In the genomic region with DNA sequence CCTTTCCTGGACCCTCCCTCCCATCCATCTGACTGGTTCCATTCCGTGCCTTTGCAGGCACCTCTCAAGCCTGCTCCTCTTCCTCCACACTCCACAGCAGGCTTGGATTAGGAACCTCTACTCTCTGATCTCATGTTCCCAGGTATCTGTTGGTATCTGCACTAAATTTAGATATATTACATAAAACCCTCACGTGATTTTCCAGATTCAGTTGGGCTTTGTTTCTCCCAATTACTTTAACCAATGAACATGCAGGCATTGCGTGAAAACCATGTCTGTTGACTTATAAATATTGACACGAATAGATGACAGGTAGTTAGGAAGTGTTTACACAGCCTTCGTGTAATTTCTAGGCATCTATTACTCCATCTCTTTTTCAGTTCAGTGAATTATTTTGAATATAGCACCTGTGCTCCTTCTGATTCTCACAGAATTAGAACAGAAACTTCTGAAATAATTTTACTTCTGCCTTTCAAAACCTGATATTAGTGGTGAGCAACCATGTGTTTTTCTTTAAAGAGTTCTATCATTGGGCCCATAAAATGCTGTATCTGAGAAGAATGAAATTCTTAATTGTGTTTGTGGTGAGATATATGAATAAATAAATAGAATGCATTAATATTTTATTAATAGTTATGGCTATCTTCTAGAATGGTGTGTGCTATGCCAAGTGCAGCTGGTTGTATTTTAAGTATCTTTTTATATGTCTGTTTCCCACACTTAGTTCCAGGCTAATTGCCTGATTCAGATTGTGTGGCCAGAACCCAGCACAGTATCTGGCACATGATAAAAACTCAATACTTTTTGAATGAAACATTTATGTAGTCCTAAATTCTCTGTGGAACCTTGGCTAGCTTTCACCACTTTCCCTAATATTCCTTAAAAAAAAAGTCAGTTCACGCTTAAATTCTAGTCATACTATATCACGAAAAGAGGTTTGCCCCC, we compare ENCODE assay signal across 20 cellular contexts.
A peak's percentile ranks its signal among the peaks of the same experiment; 100 is the strongest.
DNase-seq lines count a peak whose midpoint lies in the region; ATAC-seq and TF ChIP-seq lines count a peak whose summit lies in the region.
"Had no signal": no experiment of that assay in that cellular context is flagged by ENCODE, and none has a peak within 500 bp of the region (broad histone marks: within the 10 kb centered on the region; RNA-seq: fewer than 3 reads in every experiment).

No MANE protein-coding gene starts in this region.

- H3K18ac ChIP-seq in H9 (ENCODE audit: insufficient read length, low read depth, low read length), result no peak overlapping the region

- H3K9me3 Mint-ChIP-seq in H9, result peaks cover 0 to 2% of the 10 kb centered on the region in 2 experiments; a peak in 3 of 5 replicates
- H3K9me3 Mint-ChIP-seq in activated CD4-positive, alpha-beta T cell treated with anti-CD3 and anti-CD28 coated beads, Interleukin-2, amount 10 ng/mL, durations not matched to agents 24 days and 14 days, result peaks cover 10% of the 10 kb centered on the region

- H3K9me3 ChIP-seq in H9 (ENCODE audit: control insufficient read depth, low read depth, low read length) (no peaks in the 10 kb centered on the region), heart right ventricle (peaks cover 0 to 9% (median 0%) of the 10 kb centered on the region in 11 donors), gastroesophageal sphincter (no peaks in the 10 kb centered on the region)

- H4K8ac ChIP-seq in H9 (replicated peaks; ENCODE audit: insufficient read length, low read depth, low read length), result no peak overlapping the region

- TF ChIP-seq POLR2A in gastroesophageal sphincter (IDR thresholded peaks at IDR 0.05), result no peak

- H3K79me2 ChIP-seq in H9 (ENCODE audit: insufficient read depth, low read length), result no peaks in the 10 kb centered on the region

- no peak overlapping the region for H3K56ac ChIP-seq in H9 (ENCODE audit: insufficient read length, low read depth, low read length)

- no peak overlapping the region for H2BK120ac ChIP-seq in H9 (ENCODE audit: low read depth, low read length, poor library complexity, severe bottlenecking)

- no peaks in the 10 kb centered on the region; a peak in 1 of 7 replicates for H3K36me3 Mint-ChIP-seq in H9 (ENCODE audit: insufficient read depth in 1 of 3, low read depth in 3 of 3)
- no peaks in the 10 kb centered on the region for H3K36me3 Mint-ChIP-seq in activated CD4-positive, alpha-beta T cell treated with anti-CD3 and anti-CD28 coated beads, Interleukin-2, amount 10 ng/mL, durations not matched to agents 24 days and 14 days (ENCODE audit: low read depth)
- H3K36me3 Mint-ChIP-seq: activated CD4-positive, alpha-beta memory T cell treated with anti-CD3 and anti-CD28 coated beads for 36 hours; naive thymus-derived CD4-positive, alpha-beta T cell had no signal

- H3K4me1 Mint-ChIP-seq in H9, result no peaks in the 10 kb centered on the region
- no peaks in the 10 kb centered on the region for H3K4me1 Mint-ChIP-seq in activated CD4-positive, alpha-beta T cell treated with anti-CD3 and anti-CD28 coated beads, Interleukin-2, amount 10 ng/mL, durations not matched to agents 24 days and 14 days
- H3K4me1 Mint-ChIP-seq: naive thymus-derived CD4-positive, alpha-beta T cell had no signal

- H3K4me2 ChIP-seq in H9 (ENCODE audit: insufficient read depth, insufficient read length, low read length), result no peak overlapping the region
- H3K4me2 ChIP-seq: smooth muscle cell had no signal

- no peak overlapping the region for H3K4me3 ChIP-seq in heart right ventricle
- H3K4me3 ChIP-seq in gastroesophageal sphincter, result no peak overlapping the region
- H3K4me3 ChIP-seq: smooth muscle cell had no signal

- DNase-seq in COR-L47 (lab: John Stamatoyannopoulos, UW) (peak; percentile 82), H9 (no peak), NCI-H774 (lab: John Stamatoyannopoulos, UW) (peak; percentile 55), heart right ventricle (no peak), SK-N-DZ (ENCODE audit: low spot score) (no peak)
- DNase-seq in activated CD4-positive, alpha-beta T cell treated with anti-CD3 and anti-CD28 coated beads, Interleukin-2, amount 10 ng/mL, durations not matched to agents 24 days and 14 days, result no peak
- DNase-seq in activated CD4-positive, alpha-beta T cell treated with anti-CD3 and anti-CD28 coated beads, Interleukin-2, amount 50 U/mL, for 48 hours, result no peak
- DNase-seq: activated CD4-positive, alpha-beta memory T cell treated with anti-CD3 and anti-CD28 coated beads for 36 hours; activated CD4-positive, CD25-positive, alpha-beta regulatory T cell; DMS79 treated with DMSO at 0.1 percent for 48 hours; left colon; naive thymus-derived CD4-positive, alpha-beta T cell; NCI-H1105 treated with DMSO at 0.1 percent for 48 hours; NCI-H2107; NCI-H510A; occipital lobe; T1000 had no signal

- no peak overlapping the region for H3K14ac ChIP-seq in H9 (ENCODE audit: insufficient read depth, low read length)

- H3K27me3 ChIP-seq in H9 (ENCODE audit: insufficient read depth, low read length), result no peaks in the 10 kb centered on the region
- H3K27me3 ChIP-seq in heart right ventricle, result no peaks in the 10 kb centered on the region
- H3K27me3 ChIP-seq in gastroesophageal sphincter, result no peaks in the 10 kb centered on the region

- H3T11ph ChIP-seq in H9 (ENCODE audit: low read length), result no peak overlapping the region

- no peak overlapping the region for H2BK5ac ChIP-seq in H9 (ENCODE audit: insufficient read length, low read length)

- WGBS in H9 (ENCODE audit: extremely low coverage, insufficient read length, low lambda C conversion rate), result no CpG with 5 or more reads among the region's 7 CpGs
- 75 to 81% methylated on average over 7 of the region's 7 CpGs for WGBS in heart right ventricle, 2 donors
- 52 to 63% methylated on average over 7 of the region's 7 CpGs for WGBS in gastroesophageal sphincter (ENCODE audit: low coverage in 1 of 2), 2 donors

- H2BK12ac ChIP-seq in H9 (ENCODE audit: insufficient read length, low read depth, low read length), result no peak overlapping the region

- peak overlapping the region in 1 of 3 experiments; percentile 28; a peak in 1 of 7 replicates for H3K27ac Mint-ChIP-seq in H9
- no peak overlapping the region for H3K27ac Mint-ChIP-seq in activated CD4-positive, alpha-beta T cell treated with anti-CD3 and anti-CD28 coated beads, Interleukin-2, amount 10 ng/mL, durations not matched to agents 24 days and 14 days
- H3K27ac Mint-ChIP-seq: activated CD4-positive, alpha-beta memory T cell treated with anti-CD3 and anti-CD28 coated beads for 36 hours; activated T-helper 2 cell treated with anti-CD3 and anti-CD28 coated beads, Interferon-gamma antibody, Interleukin-2, Interleukin-4, amounts not matched to agents 10 μg/mL and 5 μg/mL and 100 μg/mL, durations not matched to agents 14 hours and 24 hours and 36 hours had no signal

- intact Hi-C loops in heart right ventricle (cut with DNase I), result no loop called here
- intact Hi-C loops in activated CD4-positive, alpha-beta T cell treated with anti-CD3 and anti-CD28 coated beads, Interleukin-2, amount 10 ng/mL, durations not matched to agents 24 days and 14 days (cut with micrococcal nuclease), result no loop called here

- TF ChIP-seq EP300 in gastroesophageal sphincter (IDR thresholded peaks at IDR 0.05), result no peak

- ATAC-seq in heart right ventricle (peak; percentile 48 to 81 (median 64)), gastroesophageal sphincter (no peak)
- ATAC-seq: left colon; naive thymus-derived CD4-positive, alpha-beta T cell had no signal

- H4K5ac ChIP-seq in H9 (ENCODE audit: insufficient read length, low read depth, low read length), result no peak overlapping the region

- no peak overlapping the region for H2AFZ ChIP-seq in H9 (ENCODE audit: low read length)

- H4K20me1 ChIP-seq in H9 (ENCODE audit: control insufficient read depth, insufficient read depth, insufficient read length), result no peaks in the 10 kb centered on the region

- H3K4me1 ChIP-seq in H9 (ENCODE audit: insufficient read depth, low read length) (no peaks in the 10 kb centered on the region), heart right ventricle (peaks cover 0 to 28% (median 7%) of the 10 kb centered on the region in 9 donors), gastroesophageal sphincter (peaks cover 0 to 10% (median 0%) of the 10 kb centered on the region in 3 donors)

- peak overlapping the region; percentile 72 for H2AK5ac ChIP-seq in H9 (ENCODE audit: insufficient read length, low read length)

- no peaks in the 10 kb centered on the region for H3K27me3 Mint-ChIP-seq in H9 (ENCODE audit: low read depth)
- H3K27me3 Mint-ChIP-seq in activated CD4-positive, alpha-beta T cell treated with anti-CD3 and anti-CD28 coated beads, Interleukin-2, amount 10 ng/mL, durations not matched to agents 24 days and 14 days, result peaks cover 6% of the 10 kb centered on the region

- no peaks in the 10 kb centered on the region for H3K79me1 ChIP-seq in H9 (ENCODE audit: insufficient read depth, low read depth, low read length, poor library complexity, severe bottlenecking)

- H3K27ac ChIP-seq in H9 (ENCODE audit: insufficient read length, low read depth, low read length) (no peak overlapping the region), heart right ventricle (peak overlapping the region in 1 of 10 donors; percentile 19), gastroesophageal sphincter (no peak overlapping the region)

- TF ChIP-seq CTCF in H9 (conservative IDR thresholded peaks at IDR 0.05) (no peak), heart right ventricle (IDR thresholded peaks at IDR 0.05) (no peak), gastroesophageal sphincter (IDR thresholded peaks at IDR 0.05) (no peak)

- H3K9ac ChIP-seq in H9 (ENCODE audit: extremely low read depth, insufficient read length, low read length), result no peak overlapping the region

- H4K91ac ChIP-seq in H9 (ENCODE audit: insufficient read length, low read depth, low read length), result no peak overlapping the region

- no peak overlapping the region for H2BK15ac ChIP-seq in H9 (ENCODE audit: low read depth, low read length)

- no peak overlapping the region for H3K23ac ChIP-seq in H9 (ENCODE audit: insufficient read length, low read depth, low read length)

- no peaks in the 10 kb centered on the region for H3K23me2 ChIP-seq in H9 (ENCODE audit: insufficient read length, low read depth, low read length, poor library complexity, severe bottlenecking)

- H2BK20ac ChIP-seq in H9 (ENCODE audit: low read depth, low read length, poor library complexity, severe bottlenecking), result no peak overlapping the region

- H3K4ac ChIP-seq in H9 (ENCODE audit: low read depth, low read length), result no peak overlapping the region

- no peaks in the 10 kb centered on the region for H3K36me3 ChIP-seq in heart right ventricle
- H3K36me3 ChIP-seq in gastroesophageal sphincter, result no peaks in the 10 kb centered on the region

- no peak overlapping the region for H3K4me3 Mint-ChIP-seq in H9
- no peak overlapping the region for H3K4me3 Mint-ChIP-seq in activated CD4-positive, alpha-beta T cell treated with anti-CD3 and anti-CD28 coated beads, Interleukin-2, amount 10 ng/mL, durations not matched to agents 24 days and 14 days
- H3K4me3 Mint-ChIP-seq: activated CD4-positive, alpha-beta memory T cell treated with anti-CD3 and anti-CD28 coated beads for 36 hours; naive thymus-derived CD4-positive, alpha-beta T cell had no signal

Comparison
In these comparisons a context has a peak if more than half of its experiments do, and no peak if none do; other contexts are left out.
1. DNase-seq: peak in COR-L47 (single experiment) and NCI-H774 (single experiment); none in H9 (single experiment), heart right ventricle (0 of 2), activated CD4-positive, alpha-beta T cell treated with anti-CD3 and anti-CD28 coated beads, Interleukin-2, amount 10 ng/mL, durations not matched to agents 24 days and 14 days (single experiment), activated CD4-positive, alpha-beta T cell treated with anti-CD3 and anti-CD28 coated beads, Interleukin-2, amount 50 U/mL, for 48 hours (0 of 2) and SK-N-DZ (single experiment).